29 cellular contexts compared by ENCODE assay signal in genomic region chr9:88685966-88686365, GRCh38.
"Had no signal": no experiment of that assay in that cellular context is flagged by ENCODE, and none has a peak within 500 bp of the region (broad histone marks: within the 10 kb centered on the region; RNA-seq: fewer than 3 reads in every experiment).

No MANE protein-coding gene starts in this region.

- ATAC-seq: activated CD8-positive, alpha-beta T cell treated with anti-CD3 and anti-CD28 coated beads for 36 hours; activated naive CD4-positive, alpha-beta T cell treated with anti-CD3 and anti-CD28 coated beads, Interleukin-2, amount 50 U/mL, for 72 hours; activated T-cell treated with anti-CD3 and anti-CD28 coated beads, Interleukin-2, amount 50 U/mL, for 4 hours; activated T-cell treated with anti-CD3 and anti-CD28 coated beads, Interleukin-2, amount 50 U/mL, for 72 hours; activated T-helper 17 cell treated with anti-CD3 and anti-CD28 coated beads, Interleukin-2, amount 50 U/mL, for 72 hours; body of pancreas had no signal

- DNase-seq: activated B cell treated with CpG ODN at 0.5 μM for 24 hours; activated CD4-positive, alpha-beta memory T cell treated with anti-CD3 and anti-CD28 coated beads for 36 hours; activated CD4-positive, alpha-beta T cell treated with anti-CD3 and anti-CD28 coated beads for 4 hours; activated CD4-positive, alpha-beta T cell treated with anti-CD3 and anti-CD28 coated beads, Interleukin-2, amount 10 ng/mL, durations not matched to agents 24 days and 14 days; activated CD4-positive, alpha-beta T cell treated with anti-CD3 and anti-CD28 coated beads, Interleukin-2, amount 50 U/mL, for 1 hour; activated CD4-positive, alpha-beta T cell treated with anti-CD3 and anti-CD28 coated beads, Interleukin-2, amount 50 U/mL, for 4 hours; activated CD4-positive, CD25-positive, alpha-beta regulatory T cell treated with anti-CD3 and anti-CD28 coated beads, Interleukin-2, amount 50 U/mL, for 72 hours; activated CD8-positive, alpha-beta memory T cell treated with anti-CD3 and anti-CD28 coated beads, Interleukin-2, amount 50 U/mL, for 4 hours; activated CD8-positive, alpha-beta T cell treated with anti-CD3 and anti-CD28 coated beads for 36 hours; activated effector memory CD4-positive, alpha-beta T cell treated with anti-CD3 and anti-CD28 coated beads, Interleukin-2, amount 50 U/mL, for 16 hours; activated gamma-delta T cell treated with Interleukin-2 at 50 U/mL for 16 hours; activated naive CD4-positive, alpha-beta T cell; activated naive CD4-positive, alpha-beta T cell treated with anti-CD3 and anti-CD28 coated beads for 36 hours; activated naive CD4-positive, alpha-beta T cell treated with anti-CD3 and anti-CD28 coated beads, Interleukin-2, amount 50 U/mL, for 16 hours; activated naive CD8-positive, alpha-beta T cell treated with anti-CD3 and anti-CD28 coated beads for 36 hours; activated T-cell treated with anti-CD3 and anti-CD28 coated beads for 4 hours; activated T-cell treated with anti-CD3 and anti-CD28 coated beads, Interleukin-2, amount 50 U/mL, for 1 hour; activated T-cell treated with anti-CD3 and anti-CD28 coated beads, Interleukin-2, amount 50 U/mL, for 4 hours; activated T-cell treated with anti-CD3 and anti-CD28 coated beads, Interleukin-2, amount 50 U/mL, for 72 hours; amniotic stem cell; aorta; body of pancreas; brain microvascular endothelial cell; central memory CD4-positive, alpha-beta T cell; T-helper 1 cell; T-helper 2 cell; T-helper 9 cell had no signal
